3 cellular contexts compared by ENCODE assay signal in the genomic region with DNA sequence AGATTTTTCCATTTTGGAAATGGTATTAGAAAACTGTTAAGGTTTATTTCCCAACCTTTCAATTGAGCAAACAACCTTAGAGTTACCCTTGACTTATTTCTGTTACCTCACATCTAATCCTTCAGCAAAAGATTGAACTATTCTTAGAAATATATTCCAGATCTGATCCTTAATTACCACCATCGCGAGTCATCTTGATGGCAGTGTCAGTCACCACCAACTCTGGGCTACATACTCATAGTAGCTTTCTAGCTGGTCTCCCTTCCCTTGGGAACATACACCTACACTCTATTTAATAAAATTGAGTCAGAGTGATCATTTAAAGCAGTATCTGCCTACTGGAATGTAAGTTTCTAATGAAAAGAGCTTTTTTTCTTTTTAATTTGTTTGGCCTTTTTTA.
"Had no signal": no experiment of that assay in that cellular context is flagged by ENCODE, and none has a peak within 500 bp of the region (broad histone marks: within the 10 kb centered on the region; RNA-seq: fewer than 3 reads in every experiment).

No MANE protein-coding gene starts in this region.

- ATAC-seq: GM12878 had no signal

- DNase-seq: GDM1, GF-D8 had no signal

- H3K4me3 ChIP-seq: GM12878 had no signal
